21 cellular contexts compared by ENCODE assay signal in the genomic region with DNA sequence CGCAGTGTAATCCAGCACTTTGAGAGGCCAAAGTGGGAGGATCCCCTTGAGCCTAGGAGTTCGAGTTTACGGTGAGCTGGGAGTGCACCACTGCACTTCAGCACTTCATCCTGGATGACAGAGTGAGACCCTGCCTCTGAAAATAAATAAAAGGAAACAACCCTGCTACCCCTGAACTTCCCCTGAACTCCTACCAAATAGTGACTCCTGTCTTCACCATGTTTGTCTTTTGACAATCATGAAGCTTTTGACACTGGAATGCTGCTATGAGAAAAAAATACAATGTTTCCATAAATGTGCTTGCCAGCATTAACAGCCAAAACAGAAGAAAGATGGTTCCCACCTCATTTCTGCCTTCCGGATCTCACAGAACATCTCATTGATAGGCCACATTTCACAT. TPM values are rescaled to one million over a fixed set of nuclear protein-coding genes. Genes with fewer than 3 reads are reported as not detected.
"Had no signal": no experiment of that assay in that cellular context is flagged by ENCODE, and none has a peak within 500 bp of the region (broad histone marks: within the 10 kb centered on the region; RNA-seq: fewer than 3 reads in every experiment).

No MANE protein-coding gene starts in this region.

- ATAC-seq: left colon; mucosa of descending colon; naive thymus-derived CD8-positive, alpha-beta T cell had no signal

- H3K4me1 Mint-ChIP-seq: naive thymus-derived CD8-positive, alpha-beta T cell had no signal

- H3K36me3 ChIP-seq: ovary had no signal

- H3K27ac Mint-ChIP-seq: dendritic cell treated with granulocyte-macrophage colony-stimulating factor and Interleukin-4, amounts not matched to agents 40 ng/mL and 50 ng/mL, for 4 days; naive thymus-derived CD8-positive, alpha-beta T cell had no signal

- H3K4me1 ChIP-seq: esophagus squamous epithelium, right atrium auricular region had no signal

- H3K9me3 Mint-ChIP-seq: dendritic cell treated with granulocyte-macrophage colony-stimulating factor and Interleukin-4, amounts not matched to agents 40 ng/mL and 50 ng/mL, for 4 days; naive thymus-derived CD8-positive, alpha-beta T cell; neural crest cell had no signal

- H3K36me3 Mint-ChIP-seq: naive thymus-derived CD8-positive, alpha-beta T cell had no signal

- H3K9me3 ChIP-seq: esophagus squamous epithelium, mucosa of descending colon, ovary, right atrium auricular region, stomach had no signal

- H3K27me3 ChIP-seq: esophagus squamous epithelium, ovary, right atrium auricular region, stomach had no signal

- H3K27me3 Mint-ChIP-seq: dendritic cell treated with granulocyte-macrophage colony-stimulating factor and Interleukin-4, amounts not matched to agents 40 ng/mL and 50 ng/mL, for 4 days had no signal

- H3K4me3 ChIP-seq: esophagus squamous epithelium, mucosa of descending colon, ovary, right atrium auricular region, stomach had no signal

- H3K4me3 Mint-ChIP-seq: dendritic cell treated with granulocyte-macrophage colony-stimulating factor and Interleukin-4, amounts not matched to agents 40 ng/mL and 50 ng/mL, for 4 days; naive thymus-derived CD8-positive, alpha-beta T cell; neural crest cell had no signal

- H3K27ac ChIP-seq: epithelial cell of prostate, esophagus squamous epithelium, ovary, right atrium auricular region, stomach had no signal

- DNase-seq: cerebellar nuclear complex; effector CD4-positive, alpha-beta T cell; esophagus squamous epithelium; foreskin melanocyte; head of caudate nucleus; hippocampal formation; left colon; mammary epithelial cell; mucosa of descending colon; naive thymus-derived CD8-positive, alpha-beta T cell; ovary; small intestine; stimulated activated CD4-positive, alpha-beta T cell treated with anti-CD3 and anti-CD28 coated beads, Interleukin-12 subunit alpha, Interleukin-12 subunit beta, amount 100 ng/mL, for 4 hours; stimulated activated naive CD4-positive, alpha-beta T cell; stomach; substantia nigra; trophoblast cell had no signal

RNA-seq across cellular contexts. Expression of a gene that starts 10.4 kb away (rescaled TPM):
- total RNA-seq: naive thymus-derived CD8-positive, alpha-beta T cell had no signal
- polyA plus RNA-seq: naive thymus-derived CD8-positive, alpha-beta T cell had no signal
